8 cellular contexts compared by ENCODE assay signal in the genomic region with DNA sequence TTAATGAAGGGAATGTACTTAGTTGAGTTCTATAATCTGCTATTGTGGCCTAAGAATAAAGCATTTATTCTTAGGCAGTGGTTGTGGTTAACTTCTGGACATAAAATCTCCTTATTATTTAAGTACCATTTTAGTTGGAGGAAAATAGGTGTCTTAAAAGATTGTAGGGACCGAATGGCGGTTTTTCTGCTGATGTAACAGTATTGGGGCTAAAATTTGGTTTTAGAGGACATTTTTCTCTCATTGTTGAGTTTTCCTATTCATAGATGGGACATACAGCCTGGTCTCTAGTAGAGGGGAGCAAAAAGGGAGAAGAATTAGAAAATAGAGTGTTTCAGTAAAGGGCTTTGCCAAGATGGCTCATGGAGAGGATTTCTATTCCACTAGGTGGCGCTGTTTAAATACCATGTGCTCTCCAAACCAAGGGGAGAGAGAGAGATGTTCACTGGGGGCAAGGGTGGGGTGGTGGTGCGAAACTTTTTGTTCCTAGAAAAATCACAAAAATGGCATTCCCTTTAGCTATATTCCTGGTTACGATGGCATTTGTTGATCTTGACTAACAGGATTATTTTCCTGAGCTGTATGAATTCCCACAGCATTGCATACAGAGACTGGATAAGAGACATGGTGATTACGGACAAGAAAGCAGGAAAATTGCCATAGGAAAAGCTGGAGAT. TPM values are rescaled to one million over a fixed set of nuclear protein-coding genes. Genes with fewer than 3 reads are reported as not detected.
DNase-seq lines count a peak whose midpoint lies in the region; ATAC-seq and TF ChIP-seq lines count a peak whose summit lies in the region.

No MANE protein-coding gene starts in this region.

- H3K36me3 ChIP-seq in NT2/D1 (ENCODE audit: insufficient read depth, insufficient read length, low read length) (no peaks in the 10 kb centered on the region), left ventricle myocardium inferior (no peaks in the 10 kb centered on the region)

- intact Hi-C loops in left ventricle myocardium inferior (cut with micrococcal nuclease): loop anchor here (10.0 kb wide), 1 partner anchor 258 kb away; the partner anchor contains the start of gene DUSP12
- intact Hi-C loops in sciatic nerve (cut with DNase I): no loop called here

- H3K27me3 ChIP-seq in NT2/D1 (ENCODE audit: insufficient read depth, insufficient read length) (peaks cover 35% of the 10 kb centered on the region), left ventricle myocardium inferior (ENCODE audit: low read depth) (peaks cover 70% of the 10 kb centered on the region)

- ATAC-seq in activated naive CD8-positive, alpha-beta T cell treated with anti-CD3 and anti-CD28 coated beads, Interleukin-2, amount 50 U/mL, for 24 hours: peak; percentile 75
- ATAC-seq in sciatic nerve (peak; percentile 83), HG02623 (IDR thresholded peaks at IDR 0.05; ENCODE audit: unreplicated experiment) (no peak), HG03469 (IDR thresholded peaks at IDR 0.05; ENCODE audit: unreplicated experiment) (no peak)

- H3K4me3 Mint-ChIP-seq in activated naive CD8-positive, alpha-beta T cell treated with anti-CD3 and anti-CD28 coated beads, Interleukin-2, amount 50 U/mL, for 24 hours: no peak overlapping the region

- H3K4me1 Mint-ChIP-seq in activated naive CD8-positive, alpha-beta T cell treated with anti-CD3 and anti-CD28 coated beads, Interleukin-2, amount 50 U/mL, for 24 hours: peaks cover 11% of the 10 kb centered on the region

- H3K27ac Mint-ChIP-seq in activated naive CD8-positive, alpha-beta T cell treated with anti-CD3 and anti-CD28 coated beads, Interleukin-2, amount 50 U/mL, for 24 hours: no peak overlapping the region

- peak; percentile 62 for DNase-seq in EH (ENCODE audit: low read depth)
- peak; percentile 36 for DNase-seq in HPDE6-E6E7 (ENCODE audit: extremely low spot score)
- DNase-seq in NT2/D1 (ENCODE audit: low read depth, low spot score): peak; percentile 55
- DNase-seq in activated naive CD8-positive, alpha-beta T cell treated with anti-CD3 and anti-CD28 coated beads, Interleukin-2, amount 50 U/mL, for 24 hours: peak; percentile 31
- no peak for DNase-seq in left ventricle myocardium inferior
- DNase-seq in sciatic nerve (ENCODE audit: low spot score): no peak

- TF ChIP-seq CTCF in left ventricle myocardium inferior (IDR thresholded peaks at IDR 0.05; ENCODE audit: borderline replicate concordance): peak; percentile 75

- H3K4me3 ChIP-seq in NT2/D1 (ENCODE audit: insufficient read length, low read depth) (no peak overlapping the region), left ventricle myocardium inferior (peak overlapping the region; percentile 32)

- H3K27ac ChIP-seq in left ventricle myocardium inferior (replicated peaks): no peak overlapping the region

- H3K4me1 ChIP-seq in NT2/D1 (ENCODE audit: insufficient read depth, insufficient read length): no peaks in the 10 kb centered on the region
- H3K4me1 ChIP-seq in left ventricle myocardium inferior: peaks cover 8% of the 10 kb centered on the region

- no peaks in the 10 kb centered on the region for H3K36me3 Mint-ChIP-seq in activated naive CD8-positive, alpha-beta T cell treated with anti-CD3 and anti-CD28 coated beads, Interleukin-2, amount 50 U/mL, for 24 hours (ENCODE audit: low read depth)

- H3K9ac ChIP-seq in NT2/D1 (ENCODE audit: insufficient read length, low read depth): no peak overlapping the region

- no peaks in the 10 kb centered on the region for H3K9me3 Mint-ChIP-seq in activated naive CD8-positive, alpha-beta T cell treated with anti-CD3 and anti-CD28 coated beads, Interleukin-2, amount 50 U/mL, for 24 hours

- H3K9me3 ChIP-seq in NT2/D1 (ENCODE audit: insufficient read depth, low read length) (no peaks in the 10 kb centered on the region), left ventricle myocardium inferior (replicated peaks) (no peaks in the 10 kb centered on the region)

- peaks cover 41% of the 10 kb centered on the region for H3K27me3 Mint-ChIP-seq in activated naive CD8-positive, alpha-beta T cell treated with anti-CD3 and anti-CD28 coated beads, Interleukin-2, amount 50 U/mL, for 24 hours

RNA-seq across cellular contexts. Expression of gene FCGR2A, which starts 18.3 kb away (rescaled TPM):
- total RNA-seq in left ventricle myocardium inferior: 13.0 TPM
- 100 TPM for total RNA-seq in sciatic nerve

RNA-seq across cellular contexts. Expression of gene HSPA6, which starts 37.4 kb away (rescaled TPM):
- 0.58 TPM for total RNA-seq in left ventricle myocardium inferior
- total RNA-seq in sciatic nerve: 13.4 TPM

Comparison
In these comparisons a context has a peak if more than half of its experiments do, and no peak if none do; other contexts are left out.
1. DNase-seq: peak in EH (single experiment), HPDE6-E6E7 (single experiment), NT2/D1 (single experiment) and activated naive CD8-positive, alpha-beta T cell treated with anti-CD3 and anti-CD28 coated beads, Interleukin-2, amount 50 U/mL, for 24 hours (single experiment); none in left ventricle myocardium inferior (single experiment) and sciatic nerve (single experiment).
2. ATAC-seq: peak in activated naive CD8-positive, alpha-beta T cell treated with anti-CD3 and anti-CD28 coated beads, Interleukin-2, amount 50 U/mL, for 24 hours (single experiment) and sciatic nerve (single experiment); none in HG02623 (single experiment) and HG03469 (single experiment).